1 cellular context compared by ENCODE assay signal in the genomic region with DNA sequence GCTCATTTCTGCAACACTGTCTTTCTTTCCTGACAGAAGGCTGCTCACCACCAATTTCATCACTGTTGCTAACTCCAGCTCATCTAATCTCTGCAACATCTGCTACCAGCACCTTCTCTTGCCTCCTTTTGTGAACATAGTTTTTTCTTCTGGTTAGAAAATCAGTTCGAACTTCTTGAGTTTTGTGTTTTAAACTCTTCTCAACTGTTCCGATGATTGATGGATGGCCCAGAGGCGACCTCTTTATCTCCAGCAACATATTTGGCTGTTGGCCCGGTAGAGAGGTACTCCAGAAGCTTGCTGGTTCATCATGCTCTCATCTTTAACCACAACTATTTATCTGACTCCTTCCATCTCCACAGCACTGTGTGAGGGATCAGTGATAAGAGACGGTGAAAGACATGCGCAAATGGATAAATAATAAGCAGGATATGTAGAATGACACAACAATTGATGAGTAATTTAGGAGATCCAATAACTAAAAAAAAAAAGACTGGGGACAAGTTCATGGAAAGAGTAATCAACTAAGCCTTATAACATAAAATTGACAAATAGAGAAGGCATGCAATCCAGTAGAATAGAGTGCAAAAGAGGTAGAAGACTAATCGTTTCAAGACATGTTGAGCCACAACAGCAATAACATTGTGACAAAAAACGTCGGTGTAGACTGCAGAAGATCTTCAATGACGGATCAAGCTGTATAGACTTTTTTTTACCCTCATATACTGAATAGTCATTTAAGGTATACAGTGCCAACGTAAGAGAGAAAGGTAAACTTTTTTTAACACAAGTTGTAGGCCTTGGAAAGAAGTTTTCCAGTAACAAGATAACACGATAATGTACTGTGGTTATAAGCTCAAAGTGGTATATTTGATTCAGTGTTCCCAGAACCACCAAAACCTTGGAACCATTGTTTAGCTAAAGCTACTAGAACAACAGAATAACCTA.
TF ChIP-seq lines count a peak whose summit lies in the region.

No MANE protein-coding gene starts in this region.

TF ChIP-seq in K562, 482 proteins besides CTCF, POLR2A, EP300 and RAD21 (continued from another document and continues in another):
- TF ChIP-seq, protein P1, sequence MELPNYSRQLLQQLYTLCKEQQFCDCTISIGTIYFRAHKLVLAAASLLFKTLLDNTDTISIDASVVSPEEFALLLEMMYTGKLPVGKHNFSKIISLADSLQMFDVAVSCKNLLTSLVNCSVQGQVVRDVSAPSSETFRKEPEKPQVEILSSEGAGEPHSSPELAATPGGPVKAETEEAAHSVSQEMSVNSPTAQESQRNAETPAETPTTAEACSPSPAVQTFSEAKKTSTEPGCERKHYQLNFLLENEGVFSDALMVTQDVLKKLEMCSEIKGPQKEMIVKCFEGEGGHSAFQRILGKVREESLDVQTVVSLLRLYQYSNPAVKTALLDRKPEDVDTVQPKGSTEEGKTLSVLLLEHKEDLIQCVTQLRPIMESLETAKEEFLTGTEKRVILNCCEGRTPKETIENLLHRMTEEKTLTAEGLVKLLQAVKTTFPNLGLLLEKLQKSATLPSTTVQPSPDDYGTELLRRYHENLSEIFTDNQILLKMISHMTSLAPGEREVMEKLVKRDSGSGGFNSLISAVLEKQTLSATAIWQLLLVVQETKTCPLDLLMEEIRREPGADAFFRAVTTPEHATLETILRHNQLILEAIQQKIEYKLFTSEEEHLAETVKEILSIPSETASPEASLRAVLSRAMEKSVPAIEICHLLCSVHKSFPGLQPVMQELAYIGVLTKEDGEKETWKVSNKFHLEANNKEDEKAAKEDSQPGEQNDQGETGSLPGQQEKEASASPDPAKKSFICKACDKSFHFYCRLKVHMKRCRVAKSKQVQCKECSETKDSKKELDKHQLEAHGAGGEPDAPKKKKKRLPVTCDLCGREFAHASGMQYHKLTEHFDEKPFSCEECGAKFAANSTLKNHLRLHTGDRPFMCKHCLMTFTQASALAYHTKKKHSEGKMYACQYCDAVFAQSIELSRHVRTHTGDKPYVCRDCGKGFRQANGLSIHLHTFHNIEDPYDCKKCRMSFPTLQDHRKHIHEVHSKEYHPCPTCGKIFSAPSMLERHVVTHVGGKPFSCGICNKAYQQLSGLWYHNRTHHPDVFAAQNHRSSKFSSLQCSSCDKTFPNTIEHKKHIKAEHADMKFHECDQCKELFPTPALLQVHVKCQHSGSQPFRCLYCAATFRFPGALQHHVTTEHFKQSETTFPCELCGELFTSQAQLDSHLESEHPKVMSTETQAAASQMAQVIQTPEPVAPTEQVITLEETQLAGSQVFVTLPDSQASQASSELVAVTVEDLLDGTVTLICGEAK (IDR thresholded peaks at IDR 0.05): peak; percentile 44; the same call in 1 of the 2 replicates
- TF ChIP-seq, protein P1 (CRISPR knock-in tag; IDR thresholded peaks at IDR 0.05): no peak
- peak in 1 of 2 experiments; percentile 95; a peak in 2 of 3 replicates for TF ChIP-seq CBX3 (IDR thresholded peaks at IDR 0.05; ENCODE audit: borderline replicate concordance in 1 of 2, low read length in 2 of 2)
- TF ChIP-seq BMI1 (IDR thresholded peaks at IDR 0.05; ENCODE audit: low read length): no peak
- TF ChIP-seq CEBPB (tag; IDR thresholded peaks at IDR 0.05): peak; percentile 93
- TF ChIP-seq ZBTB1 (CRISPR knock-in tag; IDR thresholded peaks at IDR 0.05; ENCODE audit: borderline replicate concordance, low read depth): no peak
- TF ChIP-seq, protein P2, sequence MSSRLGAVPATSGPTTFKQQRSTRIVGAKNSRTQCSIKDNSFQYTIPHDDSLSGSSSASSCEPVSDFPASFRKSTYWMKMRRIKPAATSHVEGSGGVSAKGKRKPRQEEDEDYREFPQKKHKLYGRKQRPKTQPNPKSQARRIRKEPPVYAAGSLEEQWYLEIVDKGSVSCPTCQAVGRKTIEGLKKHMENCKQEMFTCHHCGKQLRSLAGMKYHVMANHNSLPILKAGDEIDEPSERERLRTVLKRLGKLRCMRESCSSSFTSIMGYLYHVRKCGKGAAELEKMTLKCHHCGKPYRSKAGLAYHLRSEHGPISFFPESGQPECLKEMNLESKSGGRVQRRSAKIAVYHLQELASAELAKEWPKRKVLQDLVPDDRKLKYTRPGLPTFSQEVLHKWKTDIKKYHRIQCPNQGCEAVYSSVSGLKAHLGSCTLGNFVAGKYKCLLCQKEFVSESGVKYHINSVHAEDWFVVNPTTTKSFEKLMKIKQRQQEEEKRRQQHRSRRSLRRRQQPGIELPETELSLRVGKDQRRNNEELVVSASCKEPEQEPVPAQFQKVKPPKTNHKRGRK (tag; IDR thresholded peaks at IDR 0.05): no peak
- TF ChIP-seq, protein P3, sequence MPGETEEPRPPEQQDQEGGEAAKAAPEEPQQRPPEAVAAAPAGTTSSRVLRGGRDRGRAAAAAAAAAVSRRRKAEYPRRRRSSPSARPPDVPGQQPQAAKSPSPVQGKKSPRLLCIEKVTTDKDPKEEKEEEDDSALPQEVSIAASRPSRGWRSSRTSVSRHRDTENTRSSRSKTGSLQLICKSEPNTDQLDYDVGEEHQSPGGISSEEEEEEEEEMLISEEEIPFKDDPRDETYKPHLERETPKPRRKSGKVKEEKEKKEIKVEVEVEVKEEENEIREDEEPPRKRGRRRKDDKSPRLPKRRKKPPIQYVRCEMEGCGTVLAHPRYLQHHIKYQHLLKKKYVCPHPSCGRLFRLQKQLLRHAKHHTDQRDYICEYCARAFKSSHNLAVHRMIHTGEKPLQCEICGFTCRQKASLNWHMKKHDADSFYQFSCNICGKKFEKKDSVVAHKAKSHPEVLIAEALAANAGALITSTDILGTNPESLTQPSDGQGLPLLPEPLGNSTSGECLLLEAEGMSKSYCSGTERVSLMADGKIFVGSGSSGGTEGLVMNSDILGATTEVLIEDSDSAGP (CRISPR knock-in tag; IDR thresholded peaks at IDR 0.05): no peak
- no peak for TF ChIP-seq PHF20 (IDR thresholded peaks at IDR 0.05; ENCODE audit: partially characterized antibody)
- TF ChIP-seq, protein P4, sequence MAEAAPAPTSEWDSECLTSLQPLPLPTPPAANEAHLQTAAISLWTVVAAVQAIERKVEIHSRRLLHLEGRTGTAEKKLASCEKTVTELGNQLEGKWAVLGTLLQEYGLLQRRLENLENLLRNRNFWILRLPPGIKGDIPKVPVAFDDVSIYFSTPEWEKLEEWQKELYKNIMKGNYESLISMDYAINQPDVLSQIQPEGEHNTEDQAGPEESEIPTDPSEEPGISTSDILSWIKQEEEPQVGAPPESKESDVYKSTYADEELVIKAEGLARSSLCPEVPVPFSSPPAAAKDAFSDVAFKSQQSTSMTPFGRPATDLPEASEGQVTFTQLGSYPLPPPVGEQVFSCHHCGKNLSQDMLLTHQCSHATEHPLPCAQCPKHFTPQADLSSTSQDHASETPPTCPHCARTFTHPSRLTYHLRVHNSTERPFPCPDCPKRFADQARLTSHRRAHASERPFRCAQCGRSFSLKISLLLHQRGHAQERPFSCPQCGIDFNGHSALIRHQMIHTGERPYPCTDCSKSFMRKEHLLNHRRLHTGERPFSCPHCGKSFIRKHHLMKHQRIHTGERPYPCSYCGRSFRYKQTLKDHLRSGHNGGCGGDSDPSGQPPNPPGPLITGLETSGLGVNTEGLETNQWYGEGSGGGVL (CRISPR knock-in tag; IDR thresholded peaks at IDR 0.05): no peak
- TF ChIP-seq NR2C1 (IDR thresholded peaks at IDR 0.05): peak; percentile 74
- TF ChIP-seq NR2C1 (tag; IDR thresholded peaks at IDR 0.05): peak; percentile 88
- TF ChIP-seq, protein P5, sequence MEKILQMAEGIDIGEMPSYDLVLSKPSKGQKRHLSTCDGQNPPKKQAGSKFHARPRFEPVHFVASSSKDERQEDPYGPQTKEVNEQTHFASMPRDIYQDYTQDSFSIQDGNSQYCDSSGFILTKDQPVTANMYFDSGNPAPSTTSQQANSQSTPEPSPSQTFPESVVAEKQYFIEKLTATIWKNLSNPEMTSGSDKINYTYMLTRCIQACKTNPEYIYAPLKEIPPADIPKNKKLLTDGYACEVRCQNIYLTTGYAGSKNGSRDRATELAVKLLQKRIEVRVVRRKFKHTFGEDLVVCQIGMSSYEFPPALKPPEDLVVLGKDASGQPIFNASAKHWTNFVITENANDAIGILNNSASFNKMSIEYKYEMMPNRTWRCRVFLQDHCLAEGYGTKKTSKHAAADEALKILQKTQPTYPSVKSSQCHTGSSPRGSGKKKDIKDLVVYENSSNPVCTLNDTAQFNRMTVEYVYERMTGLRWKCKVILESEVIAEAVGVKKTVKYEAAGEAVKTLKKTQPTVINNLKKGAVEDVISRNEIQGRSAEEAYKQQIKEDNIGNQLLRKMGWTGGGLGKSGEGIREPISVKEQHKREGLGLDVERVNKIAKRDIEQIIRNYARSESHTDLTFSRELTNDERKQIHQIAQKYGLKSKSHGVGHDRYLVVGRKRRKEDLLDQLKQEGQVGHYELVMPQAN (IDR thresholded peaks at IDR 0.05; ENCODE audit: borderline replicate concordance): 0 out of 2 replicates have a peak, but pooled peaks have one; percentile 14
- TF ChIP-seq, protein P6, sequence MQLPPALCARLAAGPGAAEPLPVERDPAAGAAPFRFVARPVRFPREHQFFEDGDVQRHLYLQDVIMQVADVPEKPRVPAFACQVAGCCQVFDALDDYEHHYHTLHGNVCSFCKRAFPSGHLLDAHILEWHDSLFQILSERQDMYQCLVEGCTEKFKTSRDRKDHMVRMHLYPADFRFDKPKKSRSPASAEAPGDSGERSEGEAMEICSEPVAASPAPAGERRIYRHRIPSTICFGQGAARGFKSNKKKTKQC (CRISPR knock-in tag; IDR thresholded peaks at IDR 0.05): no peak
- TF ChIP-seq KLF10 (CRISPR knock-in tag; IDR thresholded peaks at IDR 0.05): no peak
- peak; percentile 97 for TF ChIP-seq LCOR (CRISPR knock-in tag; IDR thresholded peaks at IDR 0.05)
- peak; percentile 71; the same call in 1 of the 2 replicates for TF ChIP-seq JUN (IDR thresholded peaks at IDR 0.05; ENCODE audit: borderline replicate concordance, low read depth, low read length)
- no peak for TF ChIP-seq JUN (CRISPR knock-in tag; IDR thresholded peaks at IDR 0.05; ENCODE audit: borderline replicate concordance)
- TF ChIP-seq KAT7 (CRISPR knock-in tag; IDR thresholded peaks at IDR 0.05; ENCODE audit: borderline replicate concordance): no peak; the same call in 1 of the 2 replicates
- TF ChIP-seq FOS (IDR thresholded peaks at IDR 0.05; ENCODE audit: extremely low read depth, insufficient read length): peak; percentile 31
- TF ChIP-seq MYBL2 (IDR thresholded peaks at IDR 0.05; ENCODE audit: low read depth): peak; percentile 85
- TF ChIP-seq MYBL2 (CRISPR knock-in tag; IDR thresholded peaks at IDR 0.05; ENCODE audit: borderline replicate concordance): no peak
- no peak for TF ChIP-seq ZFP36 (IDR thresholded peaks at IDR 0.05; ENCODE audit: low read depth, low read length, partially characterized antibody)
- TF ChIP-seq GABPB2 (CRISPR knock-in tag; conservative IDR thresholded peaks at IDR 0.05): no peak
- TF ChIP-seq DACH1 (IDR thresholded peaks at IDR 0.05; ENCODE audit: partially characterized antibody): peak; percentile 98
- TF ChIP-seq ZNF165 (CRISPR knock-in tag; IDR thresholded peaks at IDR 0.05; ENCODE audit: borderline replicate concordance): no peak
- TF ChIP-seq NFIC (IDR thresholded peaks at IDR 0.05): peak; percentile 99
- TF ChIP-seq EGR1 (conservative IDR thresholded peaks at IDR 0.05): no peak; the same call in 1 of the 2 replicates
- no peak for TF ChIP-seq ZNF586 (CRISPR knock-in tag; conservative IDR thresholded peaks at IDR 0.05)
- no peak for TF ChIP-seq SIRT6 (IDR thresholded peaks at IDR 0.05; ENCODE audit: low read depth, low read length)
- TF ChIP-seq LARP7 (IDR thresholded peaks at IDR 0.05): no peak
- TF ChIP-seq ZNF77 (CRISPR knock-in tag; IDR thresholded peaks at IDR 0.05): no peak
- peak; percentile 98 for TF ChIP-seq NBN (IDR thresholded peaks at IDR 0.05; ENCODE audit: low read depth)
- TF ChIP-seq PML (IDR thresholded peaks at IDR 0.05; ENCODE audit: low read length): peak; percentile 100
- TF ChIP-seq, protein P7, sequence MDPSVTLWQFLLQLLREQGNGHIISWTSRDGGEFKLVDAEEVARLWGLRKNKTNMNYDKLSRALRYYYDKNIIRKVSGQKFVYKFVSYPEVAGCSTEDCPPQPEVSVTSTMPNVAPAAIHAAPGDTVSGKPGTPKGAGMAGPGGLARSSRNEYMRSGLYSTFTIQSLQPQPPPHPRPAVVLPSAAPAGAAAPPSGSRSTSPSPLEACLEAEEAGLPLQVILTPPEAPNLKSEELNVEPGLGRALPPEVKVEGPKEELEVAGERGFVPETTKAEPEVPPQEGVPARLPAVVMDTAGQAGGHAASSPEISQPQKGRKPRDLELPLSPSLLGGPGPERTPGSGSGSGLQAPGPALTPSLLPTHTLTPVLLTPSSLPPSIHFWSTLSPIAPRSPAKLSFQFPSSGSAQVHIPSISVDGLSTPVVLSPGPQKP (CRISPR knock-in tag; IDR thresholded peaks at IDR 0.05): no peak
- TF ChIP-seq ZNF668 (CRISPR knock-in tag; IDR thresholded peaks at IDR 0.05): 0 out of 2 replicates have a peak, but pooled peaks have one; percentile 27
- TF ChIP-seq POLR2B (IDR thresholded peaks at IDR 0.05; ENCODE audit: low read depth, partially characterized antibody): peak; percentile 62
- peak; percentile 95 for TF ChIP-seq DMBX1 (CRISPR knock-in tag; IDR thresholded peaks at IDR 0.05; ENCODE audit: borderline replicate concordance)
- TF ChIP-seq PTBP1 (IDR thresholded peaks at IDR 0.05; ENCODE audit: low read depth, low read length): no peak
- TF ChIP-seq, protein P8, sequence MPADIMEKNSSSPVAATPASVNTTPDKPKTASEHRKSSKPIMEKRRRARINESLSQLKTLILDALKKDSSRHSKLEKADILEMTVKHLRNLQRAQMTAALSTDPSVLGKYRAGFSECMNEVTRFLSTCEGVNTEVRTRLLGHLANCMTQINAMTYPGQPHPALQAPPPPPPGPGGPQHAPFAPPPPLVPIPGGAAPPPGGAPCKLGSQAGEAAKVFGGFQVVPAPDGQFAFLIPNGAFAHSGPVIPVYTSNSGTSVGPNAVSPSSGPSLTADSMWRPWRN (IDR thresholded peaks at IDR 0.05; ENCODE audit: low read depth): peak; percentile 98
- no peak for TF ChIP-seq PRPF4 (IDR thresholded peaks at IDR 0.05; ENCODE audit: insufficient read depth, low read depth, low read length, poor library complexity, severe bottlenecking)
